In the genomic region with DNA sequence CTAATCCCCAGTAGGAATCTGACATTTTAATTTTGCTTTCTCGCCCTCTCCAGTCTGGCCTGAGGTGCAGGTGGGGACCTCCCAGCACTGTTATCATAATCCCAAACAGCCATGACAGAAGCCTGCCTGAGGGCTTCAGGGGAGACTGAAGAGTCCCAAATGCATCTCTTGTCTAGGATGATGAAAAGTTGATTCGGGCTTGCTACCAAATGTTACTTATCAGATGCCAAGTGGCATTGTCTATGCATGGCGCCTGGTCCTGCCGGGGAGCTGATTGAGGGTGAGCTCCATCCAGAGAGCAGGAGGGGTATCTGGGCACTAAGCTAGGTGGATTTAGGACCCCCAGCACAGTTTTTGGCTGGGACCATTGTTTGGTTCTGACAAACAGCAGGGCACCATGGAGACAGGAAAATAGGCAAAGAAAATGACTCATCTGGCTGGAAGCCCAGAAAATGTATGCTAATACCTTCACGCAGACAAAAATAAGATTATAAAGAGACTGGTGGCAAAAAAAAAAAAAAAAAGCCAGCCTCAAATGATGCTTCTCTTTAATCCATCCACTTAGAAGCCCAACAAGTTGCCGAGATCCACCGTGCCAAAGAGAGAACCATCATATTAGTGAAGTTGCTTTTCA, we compare ENCODE assay signal across 8 cellular contexts.
A peak's percentile ranks its signal among the peaks of the same experiment; 100 is the strongest.
DNase-seq lines count a peak whose midpoint lies in the region; ATAC-seq and TF ChIP-seq lines count a peak whose summit lies in the region.

No MANE protein-coding gene starts in this region.

- H2AFZ ChIP-seq in HCT116 (ENCODE audit: low read depth, low read length, poor library complexity, severe bottlenecking): no peak overlapping the region
- no peak overlapping the region for H2AFZ ChIP-seq in neuronal stem cell (ENCODE audit: low read length)

- POLR2A ChIA-PET in HCT116 (lab: Charles Lee): no interaction called here

- intact Hi-C loops in HCT116 (cut with micrococcal nuclease): loop anchor here (10.0 kb wide), 1 partner anchor 634 kb away; no protein-coding TSS in a partner anchor

- no peak overlapping the region for H2BK12ac ChIP-seq in neuronal stem cell (ENCODE audit: low read length)

- in situ Hi-C loops in GM13976 (cut with MboI; ENCODE audit: low sequenced_read_pairs, unreplicated experiment): no loop called here

- no peak overlapping the region for H2BK15ac ChIP-seq in neuronal stem cell (ENCODE audit: low read length)

- no peak overlapping the region for H3K14ac ChIP-seq in neuronal stem cell (ENCODE audit: low read length)

- no peak overlapping the region for H2AK5ac ChIP-seq in neuronal stem cell (ENCODE audit: low read depth, low read length)

- H2BK5ac ChIP-seq in neuronal stem cell (ENCODE audit: low read length): no peak overlapping the region

- CTCF ChIA-PET in HCT116 (lab: Charles Lee): interaction anchor here (0.7 kb wide), 1 partner anchor 444 kb away, joined by 4 read pairs; no protein-coding TSS in a partner anchor

- TF ChIP-seq RAD21 in HCT116 (IDR thresholded peaks at IDR 0.05; ENCODE audit: low read depth): no peak

- no peak overlapping the region for H3K4me3 ChIP-seq in HCT116 (replicated peaks in 1 of 2; ENCODE audit: low read depth in 1 of 2, low read length in 2 of 2)
- H3K4me3 ChIP-seq in retinal pigment epithelial cell (ENCODE audit: low read length): no peak overlapping the region
- no peak overlapping the region for H3K4me3 ChIP-seq in neuronal stem cell (ENCODE audit: low read length in 2 of 2)

- no peak overlapping the region for H3K9ac ChIP-seq in HCT116 (ENCODE audit: low read length)
- no peak overlapping the region for H3K9ac ChIP-seq in neuronal stem cell (ENCODE audit: low read depth, low read length, poor library complexity)

- H3K4ac ChIP-seq in neuronal stem cell (ENCODE audit: low read length): no peak overlapping the region

- ATAC-seq in HCT116 (no peak), GM19328 (IDR thresholded peaks at IDR 0.05; ENCODE audit: unreplicated experiment) (no peak)

- no peak for TF ChIP-seq CTCF in HCT116 (IDR thresholded peaks at IDR 0.05 in 2 of 3, conservative IDR thresholded peaks at IDR 0.05 in 1 of 3; ENCODE audit: borderline replicate concordance in 1 of 3, insufficient read depth in 1 of 3, low read depth in 2 of 3, low read length in 2 of 3)
- no peak for TF ChIP-seq CTCF in retinal pigment epithelial cell (conservative IDR thresholded peaks at IDR 0.05; ENCODE audit: low read depth, low read length)
- no peak for TF ChIP-seq CTCF in GM13976 (IDR thresholded peaks at IDR 0.05; ENCODE audit: borderline replicate concordance, control extremely low read depth, extremely low read depth, insufficient read depth, missing control alignments)

- no peak overlapping the region for H2BK120ac ChIP-seq in neuronal stem cell (ENCODE audit: low read depth, low read length)

- RAD21 ChIA-PET in HCT116 (lab: Charles Lee; ENCODE audit: low non-redundant PET in 1 of 2, low total read pairs in 2 of 2, uncharacterized antibody in 2 of 2, unreplicated experiment in 2 of 2): no interaction called here

- H3K4me1 ChIP-seq in HCT116 (ENCODE audit: control insufficient read depth in 1 of 2, insufficient read depth in 2 of 2, low read length in 2 of 2) (peaks cover 20 to 36% of the 10 kb centered on the region in 2 experiments), neuronal stem cell (ENCODE audit: control insufficient read depth in 2 of 2, insufficient read depth in 1 of 2, low read depth in 1 of 2, low read length in 2 of 2) (peaks cover 21 to 22% of the 10 kb centered on the region in 2 donors)

- H4K91ac ChIP-seq in neuronal stem cell (ENCODE audit: low read depth, low read length, poor library complexity): no peak overlapping the region

- no peak overlapping the region for H4K8ac ChIP-seq in neuronal stem cell (ENCODE audit: low read depth, low read length)

- DNase-seq in HCT116 (ENCODE audit: low read depth, low spot score): peak; percentile 32
- DNase-seq in NCI-H69 (lab: John Stamatoyannopoulos, UW): peak; percentile 82
- DNase-seq in epithelial cell of prostate (ENCODE audit: low read depth, low spot score): peak; percentile 29
- peak; percentile 97 for DNase-seq in retinal pigment epithelial cell (ENCODE audit: low read depth)
- no peak for DNase-seq in GM13976 (ENCODE audit: low spot score)
- no peak for DNase-seq in neuronal stem cell (ENCODE audit: low spot score)
- DNase-seq in cerebellar nuclear complex (lab: John Stamatoyannopoulos, UW): no peak

- H3K18ac ChIP-seq in neuronal stem cell (ENCODE audit: low read length): no peak overlapping the region

- no TSS peak for BruUV-seq in HCT116 (replicated peaks; lab: Mats Ljungman, UMichigan)

- H3K36me3 ChIP-seq in HCT116 (ENCODE audit: control insufficient read depth in 1 of 2, insufficient read depth in 2 of 2, low read length in 2 of 2) (no peaks in the 10 kb centered on the region), neuronal stem cell (replicated peaks in 1 of 2; ENCODE audit: control insufficient read depth in 2 of 2, insufficient read depth in 2 of 2, low read length in 2 of 2) (no peaks in the 10 kb centered on the region)

- H4K20me1 ChIP-seq in HCT116 (ENCODE audit: insufficient read depth): no peaks in the 10 kb centered on the region

- no peak overlapping the region for H3K27ac ChIP-seq in HCT116 (ENCODE audit: low read depth, low read length)
- no peak overlapping the region for H3K27ac ChIP-seq in epithelial cell of prostate
- no peak overlapping the region for H3K27ac ChIP-seq in neuronal stem cell (replicated peaks; ENCODE audit: low read length)

- no peak for TF ChIP-seq POLR2A in HCT116 (IDR thresholded peaks at IDR 0.05; ENCODE audit: borderline replicate concordance, extremely low read depth, insufficient read depth, insufficient read length)

- no peak overlapping the region for H3K23ac ChIP-seq in neuronal stem cell (ENCODE audit: low read depth, low read length, poor library complexity)

- H3K4me2 ChIP-seq in HCT116 (ENCODE audit: low read length) (peak overlapping the region; percentile 25; the same call in 1 of the 2 replicates), neuronal stem cell (ENCODE audit: insufficient read depth, low read length, poor library complexity, severe bottlenecking) (no peak overlapping the region)

- no CpG with 5 or more reads among the region's 7 CpGs for WGBS in neuronal stem cell (ENCODE audit: extremely low coverage in 2 of 2, insufficient read length in 2 of 2, insufficient replicate concordance in 1 of 2), 2 donors

- no peaks in the 10 kb centered on the region for H3K9me3 ChIP-seq in HCT116 (ENCODE audit: control insufficient read depth in 1 of 2, insufficient read depth in 1 of 2, low read depth in 1 of 2, low read length in 2 of 2)
- no peaks in the 10 kb centered on the region for H3K9me3 ChIP-seq in neuronal stem cell (replicated peaks in 1 of 2; ENCODE audit: control insufficient read depth in 2 of 2, insufficient read depth in 1 of 2, low read depth in 1 of 2, low read length in 2 of 2)

- peaks cover 7% of the 10 kb centered on the region; the same call in 1 of the 2 replicates for H3K27me3 ChIP-seq in HCT116 (ENCODE audit: insufficient read depth, low read length)
- no peaks in the 10 kb centered on the region for H3K27me3 ChIP-seq in neuronal stem cell (ENCODE audit: control insufficient read depth in 3 of 3, insufficient read depth in 3 of 3, low read depth in 1 of 3, low read length in 3 of 3)

- no peaks in the 10 kb centered on the region for H3K79me1 ChIP-seq in neuronal stem cell (ENCODE audit: low read depth, low read length)

- no peaks in the 10 kb centered on the region for H3K79me2 ChIP-seq in HCT116 (ENCODE audit: insufficient read depth, low read length)

- no peaks in the 10 kb centered on the region for H3K9me2 ChIP-seq in HCT116 (ENCODE audit: insufficient read depth)

TF ChIP-seq in HCT116, 20 proteins besides CTCF, POLR2A, EP300 and RAD21:
- TF ChIP-seq JUND (IDR thresholded peaks at IDR 0.05) (peak; percentile 32; the same call in 1 of the 2 replicates), POLR2AphosphoS5 (IDR thresholded peaks at IDR 0.05; ENCODE audit: low read depth, low read length) (no peak), EGR1 (IDR thresholded peaks at IDR 0.05; ENCODE audit: low read depth) (no peak), ATF3 (IDR thresholded peaks at IDR 0.05) (no peak), ZFX (IDR thresholded peaks at IDR 0.05) (no peak), FOSL1 (IDR thresholded peaks at IDR 0.05; ENCODE audit: low read depth) (no peak)
- TF ChIP-seq, protein P1, sequence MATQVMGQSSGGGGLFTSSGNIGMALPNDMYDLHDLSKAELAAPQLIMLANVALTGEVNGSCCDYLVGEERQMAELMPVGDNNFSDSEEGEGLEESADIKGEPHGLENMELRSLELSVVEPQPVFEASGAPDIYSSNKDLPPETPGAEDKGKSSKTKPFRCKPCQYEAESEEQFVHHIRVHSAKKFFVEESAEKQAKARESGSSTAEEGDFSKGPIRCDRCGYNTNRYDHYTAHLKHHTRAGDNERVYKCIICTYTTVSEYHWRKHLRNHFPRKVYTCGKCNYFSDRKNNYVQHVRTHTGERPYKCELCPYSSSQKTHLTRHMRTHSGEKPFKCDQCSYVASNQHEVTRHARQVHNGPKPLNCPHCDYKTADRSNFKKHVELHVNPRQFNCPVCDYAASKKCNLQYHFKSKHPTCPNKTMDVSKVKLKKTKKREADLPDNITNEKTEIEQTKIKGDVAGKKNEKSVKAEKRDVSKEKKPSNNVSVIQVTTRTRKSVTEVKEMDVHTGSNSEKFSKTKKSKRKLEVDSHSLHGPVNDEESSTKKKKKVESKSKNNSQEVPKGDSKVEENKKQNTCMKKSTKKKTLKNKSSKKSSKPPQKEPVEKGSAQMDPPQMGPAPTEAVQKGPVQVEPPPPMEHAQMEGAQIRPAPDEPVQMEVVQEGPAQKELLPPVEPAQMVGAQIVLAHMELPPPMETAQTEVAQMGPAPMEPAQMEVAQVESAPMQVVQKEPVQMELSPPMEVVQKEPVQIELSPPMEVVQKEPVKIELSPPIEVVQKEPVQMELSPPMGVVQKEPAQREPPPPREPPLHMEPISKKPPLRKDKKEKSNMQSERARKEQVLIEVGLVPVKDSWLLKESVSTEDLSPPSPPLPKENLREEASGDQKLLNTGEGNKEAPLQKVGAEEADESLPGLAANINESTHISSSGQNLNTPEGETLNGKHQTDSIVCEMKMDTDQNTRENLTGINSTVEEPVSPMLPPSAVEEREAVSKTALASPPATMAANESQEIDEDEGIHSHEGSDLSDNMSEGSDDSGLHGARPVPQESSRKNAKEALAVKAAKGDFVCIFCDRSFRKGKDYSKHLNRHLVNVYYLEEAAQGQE (IDR thresholded peaks at IDR 0.05; ENCODE audit: low read depth): no peak

Comparison
In these comparisons a context has a peak if more than half of its experiments do, and no peak if none do; other contexts are left out.
1. DNase-seq: peak in HCT116 (single experiment), NCI-H69 (single experiment), epithelial cell of prostate (single experiment) and retinal pigment epithelial cell (single experiment); none in GM13976 (single experiment), neuronal stem cell (single experiment) and cerebellar nuclear complex (0 of 2).